Comparison of ENCODE assay signal across 8 cellular contexts in genomic region chr15:66862878-66863335, GRCh38.
DNase-seq lines count a peak whose midpoint lies in the region; ATAC-seq and TF ChIP-seq lines count a peak whose summit lies in the region.

No MANE protein-coding gene starts in this region.

- TF ChIP-seq EP300 in upper lobe of left lung (IDR thresholded peaks at IDR 0.05): peak in 1 of 4 donors; percentile 41

- H3K27ac ChIP-seq in SJSA1 (peak overlapping the region; percentile 64), parathyroid adenoma (no peak overlapping the region), upper lobe of left lung (no peak overlapping the region)

- no peak overlapping the region for H3K9ac ChIP-seq in parathyroid adenoma

- 2 to 26% methylated on average over 7 to 9 of the region's 9 CpGs for WGBS in upper lobe of left lung, 2 donors

- no peak overlapping the region for H2AFZ ChIP-seq in parathyroid adenoma

- H3K4me3 ChIP-seq in SJSA1 (no peak overlapping the region), parathyroid adenoma (ENCODE audit: low read depth, low read length) (no peak overlapping the region), upper lobe of left lung (no peak overlapping the region)

- peak; percentile 96 for TF ChIP-seq CTCF in GM10266 (IDR thresholded peaks at IDR 0.05; ENCODE audit: control insufficient read depth, insufficient read depth, low read depth, missing control alignments)
- TF ChIP-seq CTCF in parathyroid adenoma (IDR thresholded peaks at IDR 0.05): peak; percentile 78
- TF ChIP-seq CTCF in upper lobe of left lung (IDR thresholded peaks at IDR 0.05): peak; percentile 80 to 91 (median 85)

- H3K36me3 ChIP-seq in SJSA1 (peaks cover 22% of the 10 kb centered on the region), parathyroid adenoma (ENCODE audit: control insufficient read depth, insufficient read depth, low read length) (no peaks in the 10 kb centered on the region), upper lobe of left lung (no peaks in the 10 kb centered on the region)

- no peak overlapping the region for H3K4me2 ChIP-seq in parathyroid adenoma (ENCODE audit: low read length)

- no peaks in the 10 kb centered on the region for H3K79me2 ChIP-seq in parathyroid adenoma

- no peak for TF ChIP-seq POLR2A in upper lobe of left lung (IDR thresholded peaks at IDR 0.05)

- H3K4me1 ChIP-seq in SJSA1 (replicated peaks) (peaks cover 19% of the 10 kb centered on the region), parathyroid adenoma (peaks cover 8% of the 10 kb centered on the region), upper lobe of left lung (peaks cover 0 to 20% (median 6%) of the 10 kb centered on the region in 4 donors)

- peak; percentile 86 to 91 for ATAC-seq in upper lobe of left lung (ENCODE audit: low FRiP score in 2 of 2)
- no peak for ATAC-seq in GM18520 (IDR thresholded peaks at IDR 0.05; ENCODE audit: unreplicated experiment)

- H3K27me3 ChIP-seq in SJSA1 (replicated peaks) (no peaks in the 10 kb centered on the region), parathyroid adenoma (ENCODE audit: control insufficient read depth, insufficient read depth, low read length) (no peaks in the 10 kb centered on the region), upper lobe of left lung (no peaks in the 10 kb centered on the region)

- DNase-seq in GM10266 (ENCODE audit: extremely low spot score) (peak; percentile 74), HuH-7.5 (ENCODE audit: low spot score) (peak; percentile 83), SJSA1 (ENCODE audit: low read depth in 1 of 2, low spot score in 2 of 2) (peak; percentile 92 to 97), germinal center (ENCODE audit: low spot score) (peak; percentile 80), upper lobe of left lung (peak in 1 of 2 donors; percentile 71)
- DNase-seq in activated gamma-delta T cell treated with anti-CD3 and anti-CD28 coated beads, Interleukin-2, amount 50 U/mL, for 16 hours (ENCODE audit: low read depth): peak; percentile 51

- H3K9me3 ChIP-seq in SJSA1 (replicated peaks) (no peaks in the 10 kb centered on the region), parathyroid adenoma (ENCODE audit: control insufficient read depth, low read length) (no peaks in the 10 kb centered on the region), upper lobe of left lung (no peaks in the 10 kb centered on the region)
